Comparison of ENCODE assay signal across 8 cellular contexts in genomic region chr2:214809751-214810564, GRCh38. TPM values are rescaled to one million over a fixed set of nuclear protein-coding genes. Genes with fewer than 3 reads are reported as not detected.
DNase-seq lines count a peak whose midpoint lies in the region; ATAC-seq and TF ChIP-seq lines count a peak whose summit lies in the region.

No MANE protein-coding gene starts in this region.

- TF ChIP-seq POLR2A in lower leg skin (IDR thresholded peaks at IDR 0.05): no peak

- no peak for TF ChIP-seq CTCF in CD14-positive monocyte (IDR thresholded peaks at IDR 0.05)
- peak in 9 of 56 donors; percentile 11 to 29 (median 18) for TF ChIP-seq CTCF in dorsolateral prefrontal cortex (IDR thresholded peaks at IDR 0.05 in 54 of 56, conservative IDR thresholded peaks at IDR 0.05 in 2 of 56; ENCODE audit: low read depth in 1 of 56, partially characterized antibody in 56 of 56)
- TF ChIP-seq CTCF in lower leg skin (IDR thresholded peaks at IDR 0.05): no peak

- H3K4me3 ChIP-seq in dorsolateral prefrontal cortex (peak overlapping the region; percentile 55 to 93 (median 82)), lower leg skin (ENCODE audit: low read depth, poor library complexity, severe bottlenecking) (peak overlapping the region; percentile 92)

- 1% methylated on average over 46 to 56 of the region's 63 CpGs for WGBS in lower leg skin, 2 donors

- H3K27me3 Mint-ChIP-seq in CD14-positive monocyte (ENCODE audit: low read depth in 3 of 3): peaks cover 2 to 11% (median 2%) of the 10 kb centered on the region in 3 donors

- peak overlapping the region; percentile 60 to 91 (median 82) for H3K27ac Mint-ChIP-seq in CD14-positive monocyte

- H3K4me1 Mint-ChIP-seq in CD14-positive monocyte: peaks cover 30% of the 10 kb centered on the region

- intact Hi-C loops in CD14-positive monocyte (cut with micrococcal nuclease) (no loop called here), dorsolateral prefrontal cortex (cut with DNase I) (no loop called here), lower leg skin (cut with DNase I; ENCODE audit: low total_unique reads) (no loop called here)

- no peaks in the 10 kb centered on the region for H3K27me3 ChIP-seq in dorsolateral prefrontal cortex

- peak overlapping the region; percentile 94 to 98 for H3K4me3 Mint-ChIP-seq in CD14-positive monocyte

- DNase-seq in CD14-positive monocyte (ENCODE audit: low spot score) (peak; percentile 99), NCI-H748 treated with DMSO at 0.1 percent for 48 hours (lab: John Stamatoyannopoulos, UW) (peak; percentile 96), dorsolateral prefrontal cortex (peak; percentile 55 to 96 (median 92)), lower leg skin (ENCODE audit: low spot score in 2 of 2) (peak; percentile 99 to 100)
- DNase-seq in activated CD4-positive, alpha-beta T cell treated with anti-CD3 and anti-CD28 coated beads, Interleukin-2, amount 50 U/mL, for 4 hours: peak; percentile 97 to 98
- peak; percentile 96 to 99 for DNase-seq in stimulated activated CD4-positive, alpha-beta T cell treated with anti-CD3 and anti-CD28 coated beads, Interleukin-4, amount 100 ng/mL, for 4 hours

- peak overlapping the region in 54 of 59 donors; percentile 39 to 95 (median 83) for H3K27ac ChIP-seq in dorsolateral prefrontal cortex

- no peaks in the 10 kb centered on the region for H3K36me3 Mint-ChIP-seq in CD14-positive monocyte

- H3K9me3 Mint-ChIP-seq in CD14-positive monocyte: peaks cover 0 to 4% (median 0%) of the 10 kb centered on the region in 7 donors

- ATAC-seq in GM19372 (IDR thresholded peaks at IDR 0.05; ENCODE audit: low read depth, unreplicated experiment) (peak; percentile 80), HG03521 (IDR thresholded peaks at IDR 0.05; ENCODE audit: unreplicated experiment) (peak; percentile 92)

RNA-seq across cellular contexts. Expression of gene BARD1, which starts 0.5 kb away (rescaled TPM):
- polyA plus RNA-seq in CD14-positive monocyte: 1 to 10 TPM; 2.4 to 3.3 TPM
- total RNA-seq in dorsolateral prefrontal cortex (10 to 100 TPM in 99 of 120 experiments, 1 to 10 TPM in 21; 4.6 to 30.7 (median 12.7) TPM), lower leg skin (10 to 100 TPM; 19.4 to 41.8 (median 23.2) TPM)

Comparison
In these comparisons a context has a peak if more than half of its experiments do, and no peak if none do; other contexts are left out.
1. Peak in every context shown above with its lines: DNase-seq, ATAC-seq, H3K4me3 ChIP-seq and H3K27ac ChIP-seq.